Comparison of ENCODE assay signal across 8 cellular contexts in the genomic region with DNA sequence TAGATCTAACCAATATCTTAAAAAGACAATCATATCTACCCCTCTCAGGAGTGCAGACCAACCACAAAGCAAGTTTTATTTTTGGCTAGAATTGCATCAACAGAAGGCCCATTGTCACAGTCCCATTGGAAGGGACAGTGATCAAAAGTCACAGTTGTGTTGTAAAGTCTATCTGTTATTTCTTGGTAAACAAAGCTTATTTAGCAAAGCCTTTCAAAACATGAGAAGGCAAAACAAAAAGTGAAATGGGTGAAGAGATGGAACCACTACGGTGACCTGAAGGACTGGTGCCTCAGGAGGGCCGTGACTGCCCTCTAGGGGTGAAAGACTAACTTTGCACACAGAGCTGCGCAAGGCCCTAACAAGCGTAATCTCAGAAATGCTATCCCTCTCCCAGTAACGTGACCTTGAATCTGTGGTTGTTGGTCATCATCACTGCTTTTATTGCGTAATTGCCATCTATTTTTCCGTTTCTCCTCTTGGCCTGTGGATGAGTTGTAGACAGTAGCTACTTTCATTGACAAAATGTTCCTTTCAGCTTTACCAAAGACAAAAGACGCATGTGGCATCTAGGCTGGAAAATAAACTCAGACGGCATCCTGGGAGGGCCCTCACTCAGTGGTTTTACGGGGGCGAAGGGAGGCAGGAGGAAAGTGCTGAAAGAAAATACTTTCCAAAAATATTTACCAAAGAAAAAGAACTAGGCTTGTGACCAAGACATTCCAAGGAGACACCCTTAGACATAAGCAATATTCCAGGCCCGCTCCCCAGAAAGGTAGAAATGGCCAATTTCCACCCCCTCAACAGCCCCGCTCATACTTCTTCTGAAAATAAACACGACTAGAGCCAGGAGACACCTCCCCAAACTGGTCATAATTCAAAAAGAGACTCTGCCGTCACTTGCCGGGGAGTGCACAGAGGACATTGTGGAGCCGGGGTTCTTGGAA.
DNase-seq lines count a peak whose midpoint lies in the region; ATAC-seq, FAIRE-seq and TF ChIP-seq lines count a peak whose summit lies in the region.

No MANE protein-coding gene starts in this region.

- peaks cover 4% of the 10 kb centered on the region for H3K4me1 Mint-ChIP-seq in CD4-positive, alpha-beta T cell (ENCODE audit: low read depth)

- intact Hi-C loops in CD4-positive, alpha-beta T cell (cut with DNase I, micrococcal nuclease) = loop anchor here (1.0 to 10.0 kb wide), 3 partner anchors 145 to 292 kb away; partner anchors contain the start of gene EOGT (in 1 of the 2)
- intact Hi-C loops in endothelial cell of umbilical vein (cut with micrococcal nuclease) = loop anchor here (1.0 to 5.0 kb wide), 7 partner anchors 64 to 365 kb away; no protein-coding TSS in a partner anchor

- no peak overlapping the region for H3K4me2 ChIP-seq in endothelial cell of umbilical vein (ENCODE audit: insufficient read depth, low read length)

- ATAC-seq in CD4-positive, alpha-beta T cell (ENCODE audit: poor library complexity) = peak; percentile 99
- ATAC-seq in HG03354 (IDR thresholded peaks at IDR 0.05; ENCODE audit: poor library complexity, severe bottlenecking, unreplicated experiment) = peak; percentile 98

- H3K4me3 Mint-ChIP-seq in CD4-positive, alpha-beta T cell = no peak overlapping the region

- H3K27me3 Mint-ChIP-seq in CD4-positive, alpha-beta T cell = no peaks in the 10 kb centered on the region

- H3K9me3 Mint-ChIP-seq in CD4-positive, alpha-beta T cell = no peaks in the 10 kb centered on the region

- no peak overlapping the region for H3K9ac ChIP-seq in endothelial cell of umbilical vein (replicated peaks; ENCODE audit: extremely low read depth, insufficient read depth, low read length)

- H3K36me3 Mint-ChIP-seq in CD4-positive, alpha-beta T cell (ENCODE audit: low read depth) = no peaks in the 10 kb centered on the region

- TF ChIP-seq POLR2A in endothelial cell of umbilical vein (IDR thresholded peaks at IDR 0.05; ENCODE audit: low read depth, low read length) = no peak

- dilution Hi-C loops in endothelial cell of umbilical vein (cut with MboI; ENCODE audit: extremely low pct_ligation_motif_present, low sequenced_read_pairs) = no loop called here

- BruUV-seq in endothelial cell of umbilical vein (replicated peaks; lab: Mats Ljungman, UMichigan) = no TSS peak

- TF ChIP-seq CTCF in CD4-positive, alpha-beta T cell (IDR thresholded peaks at IDR 0.05) = peak; percentile 95
- TF ChIP-seq CTCF in endothelial cell of umbilical vein (IDR thresholded peaks at IDR 0.05; ENCODE audit: extremely low read depth in 1 of 2, insufficient read depth in 1 of 2, low read depth in 1 of 2, low read length in 2 of 2) = peak; percentile 89 to 92

- no peak overlapping the region for H3K27ac Mint-ChIP-seq in CD4-positive, alpha-beta T cell

- no peak overlapping the region for H2AFZ ChIP-seq in endothelial cell of umbilical vein (ENCODE audit: low read depth, low read length)

- no peak overlapping the region for H3K27ac ChIP-seq in CD4-positive, alpha-beta T cell (ENCODE audit: low read depth, low read length)
- H3K27ac ChIP-seq in endothelial cell of umbilical vein (ENCODE audit: insufficient read depth, low read depth, low read length) (no peak overlapping the region), muscle layer of duodenum (ENCODE audit: low read length) (peak overlapping the region; percentile 47)

- peaks cover 12% of the 10 kb centered on the region for H3K4me1 ChIP-seq in endothelial cell of umbilical vein (ENCODE audit: control insufficient read depth, extremely low read depth, insufficient read depth, low read length)
- H3K4me1 ChIP-seq in muscle layer of duodenum (ENCODE audit: control insufficient read depth in 1 of 2, insufficient read depth in 2 of 2, low read length in 2 of 2) = peaks cover 0 to 3% of the 10 kb centered on the region in 2 donors

- no peaks in the 10 kb centered on the region for H3K27me3 ChIP-seq in CD4-positive, alpha-beta T cell (ENCODE audit: control insufficient read depth, insufficient read depth, low read length)
- no peaks in the 10 kb centered on the region for H3K27me3 ChIP-seq in endothelial cell of umbilical vein (ENCODE audit: control insufficient read depth in 2 of 2, insufficient read depth in 2 of 2, low read length in 2 of 2)
- no peaks in the 10 kb centered on the region for H3K27me3 ChIP-seq in muscle layer of duodenum (ENCODE audit: low read depth, low read length)

- H4K20me1 ChIP-seq in endothelial cell of umbilical vein (replicated peaks; ENCODE audit: control insufficient read depth, extremely low read depth, insufficient read depth, low read length) = no peaks in the 10 kb centered on the region

- CTCF ChIA-PET in CD4-positive, alpha-beta T cell (lab: Charles Lee) = interaction anchor here (0.6 to 3.8 kb wide), 24 partner anchors 8 to 217 kb away, joined by 3 to 107 read pairs (median 4); no protein-coding TSS in a partner anchor
- CTCF ChIA-PET in endothelial cell of umbilical vein (lab: Charles Lee) = interaction anchor here (0.6 to 8.7 kb wide), 67 partner anchors 8 to 365 kb away, joined by 3 to 230 read pairs (median 5); partner anchors contain the start of genes FRMD4B and LMOD3

- H3K9me1 ChIP-seq in endothelial cell of umbilical vein (replicated peaks; ENCODE audit: control insufficient read depth, extremely low read depth, insufficient read depth, low read length) = no peaks in the 10 kb centered on the region

- H3K4me3 ChIP-seq in endothelial cell of umbilical vein (replicated peaks in 1 of 3; ENCODE audit: insufficient read depth in 1 of 3, low read depth in 1 of 3, low read length in 3 of 3) (no peak overlapping the region), muscle layer of duodenum (ENCODE audit: low read depth in 1 of 2, low read length in 2 of 2) (no peak overlapping the region)

- DNase-seq in CD4-positive, alpha-beta T cell = peak; percentile 39 to 67 (median 50)
- DNase-seq in GM19240 (ENCODE audit: insufficient read length, low spot score) = peak; percentile 53
- DNase-seq in NOMO-1 treated with DMSO at 0.1 percent for 48 hours (lab: John Stamatoyannopoulos, UW; ENCODE audit: unreplicated experiment) = peak; percentile 76
- peak; percentile 40 for DNase-seq in activated CD8-positive, alpha-beta memory T cell treated with anti-CD3 and anti-CD28 coated beads, Interleukin-2, amount 50 U/mL, for 24 hours (ENCODE audit: extremely low read depth)
- peak; percentile 85 for DNase-seq in endothelial cell of umbilical vein (ENCODE audit: low read depth, low spot score)
- DNase-seq in stimulated activated CD8-positive, alpha-beta memory T cell treated with anti-CD3 and anti-CD28 coated beads, Interleukin-7, amount 100 ng/mL, for 24 hours (ENCODE audit: low read depth) = peak; percentile 35

- H3K79me2 ChIP-seq in endothelial cell of umbilical vein (ENCODE audit: control insufficient read depth, insufficient read depth, low read length) = no peaks in the 10 kb centered on the region

- peaks cover 7 to 12% of the 10 kb centered on the region in 2 experiments for H3K36me3 ChIP-seq in endothelial cell of umbilical vein (ENCODE audit: control insufficient read depth in 2 of 2, extremely low read depth in 1 of 2, insufficient read depth in 2 of 2, low read length in 2 of 2)
- no peaks in the 10 kb centered on the region for H3K36me3 ChIP-seq in muscle layer of duodenum (ENCODE audit: control insufficient read depth in 1 of 2, insufficient read depth in 2 of 2, low read length in 2 of 2)

- POLR2A ChIA-PET in CD4-positive, alpha-beta T cell (lab: Charles Lee) = interaction anchor here (1.3 kb wide), 1 partner anchor 144 kb away, joined by 8 read pairs; no protein-coding TSS in a partner anchor
- POLR2A ChIA-PET in endothelial cell of umbilical vein (lab: Charles Lee) = no interaction called here

- peak; percentile 91 for FAIRE-seq in endothelial cell of umbilical vein (lab: Jason Lieb, UNC)

- no peaks in the 10 kb centered on the region for H3K9me3 ChIP-seq in CD4-positive, alpha-beta T cell (ENCODE audit: control insufficient read depth, low read length)
- H3K9me3 ChIP-seq in endothelial cell of umbilical vein (replicated peaks; ENCODE audit: control insufficient read depth, insufficient read depth, low read length) = no peaks in the 10 kb centered on the region
- H3K9me3 ChIP-seq in muscle layer of duodenum (ENCODE audit: control insufficient read depth in 1 of 2, low read length in 2 of 2) = no peaks in the 10 kb centered on the region

TF ChIP-seq in endothelial cell of umbilical vein, 7 proteins besides CTCF, POLR2A, EP300 and RAD21:
- TF ChIP-seq GATA2 (IDR thresholded peaks at IDR 0.05; ENCODE audit: insufficient read depth, insufficient read length, low read depth, low read length) (no peak), POLR2AphosphoS5 (IDR thresholded peaks at IDR 0.05; ENCODE audit: insufficient read depth, low read depth, low read length) (no peak), FOS (IDR thresholded peaks at IDR 0.05; ENCODE audit: borderline replicate concordance, insufficient read depth, low read length) (no peak), EZH2 (IDR thresholded peaks at IDR 0.05; ENCODE audit: borderline replicate concordance, low read depth, low read length, severe bottlenecking) (no peak), MYC (IDR thresholded peaks at IDR 0.05; ENCODE audit: low read depth, low read length) (no peak)

Comparison
In these comparisons a context has a peak if more than half of its experiments do, and no peak if none do; other contexts are left out.
1. DNase-seq: peak in every context shown above with its lines; median percentile 85 in endothelial cell of umbilical vein; 76 in NOMO-1 treated with DMSO at 0.1 percent for 48 hours; 53 in GM19240; 50 in CD4-positive, alpha-beta T cell; 40 in activated CD8-positive, alpha-beta memory T cell treated with anti-CD3 and anti-CD28 coated beads, Interleukin-2, amount 50 U/mL, for 24 hours; 35 in stimulated activated CD8-positive, alpha-beta memory T cell treated with anti-CD3 and anti-CD28 coated beads, Interleukin-7, amount 100 ng/mL, for 24 hours.